In the genomic region with DNA sequence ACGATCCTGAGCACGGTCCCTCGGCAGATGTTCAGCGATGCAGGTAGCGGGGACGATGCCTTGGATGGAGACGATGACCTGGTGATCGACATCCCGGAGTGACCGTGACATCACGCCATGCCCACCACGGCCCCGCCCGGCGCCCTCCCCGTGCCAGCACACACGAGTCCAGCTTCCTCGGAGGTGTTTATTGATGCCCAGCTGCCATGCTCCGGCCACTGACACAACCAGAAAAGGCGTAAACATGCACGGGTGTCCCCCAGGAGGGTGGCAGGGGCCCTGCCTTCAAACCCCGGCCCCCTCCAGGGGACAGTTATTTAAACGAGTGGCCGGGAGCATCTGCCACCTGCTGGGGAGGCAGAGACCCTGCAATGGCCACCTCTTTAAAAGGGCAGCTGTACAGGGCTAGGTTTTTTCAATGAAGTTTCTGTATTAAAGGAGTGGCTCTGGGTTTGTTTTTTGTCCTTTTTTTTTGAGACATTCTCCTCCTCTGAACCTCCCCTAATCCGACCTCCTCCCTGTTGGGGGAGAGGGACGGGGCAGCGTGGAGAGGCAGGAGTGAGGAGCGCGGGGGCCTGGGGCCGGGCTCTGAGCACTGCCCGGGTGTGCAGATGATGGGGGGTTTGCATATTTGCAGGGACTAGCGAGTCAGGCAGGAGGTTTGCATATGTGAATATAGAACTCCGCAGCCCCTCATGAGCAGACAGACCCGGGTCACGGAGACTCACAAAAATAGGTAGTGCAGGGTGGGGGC, we compare ENCODE assay signal across 9 cellular contexts. TPM values are rescaled to one million over a fixed set of nuclear protein-coding genes. Genes with fewer than 3 reads are reported as not detected.
DNase-seq lines count a peak whose midpoint lies in the region; ATAC-seq, FAIRE-seq and TF ChIP-seq lines count a peak whose summit lies in the region.
"Had no signal": no experiment of that assay in that cellular context is flagged by ENCODE, and none has a peak within 500 bp of the region (broad histone marks: within the 10 kb centered on the region; RNA-seq: fewer than 3 reads in every experiment).

No MANE protein-coding gene starts in this region.

- TF ChIP-seq EP300 in upper lobe of left lung (IDR thresholded peaks at IDR 0.05) = no peak

- H3K9me3 ChIP-seq in CD8-positive, alpha-beta T cell (ENCODE audit: low read length) = no peaks in the 10 kb centered on the region
- H3K9me3 ChIP-seq in breast epithelium (no peaks in the 10 kb centered on the region), upper lobe of left lung (no peaks in the 10 kb centered on the region)
- H3K9me3 ChIP-seq: SJSA1 had no signal

- H3K27ac ChIP-seq in CD8-positive, alpha-beta T cell (ENCODE audit: low read depth, low read length) = no peak overlapping the region
- H3K27ac ChIP-seq in RWPE1 (peak overlapping the region; percentile 59), breast epithelium (no peak overlapping the region), upper lobe of left lung (peak overlapping the region in 1 of 4 donors; percentile 58)
- H3K27ac ChIP-seq: SJSA1 had no signal

- ATAC-seq in CD8-positive, alpha-beta T cell = peak; percentile 87
- peak; percentile 77 for ATAC-seq in left lobe of liver
- ATAC-seq in upper lobe of left lung (ENCODE audit: low FRiP score in 2 of 2) = peak; percentile 61
- no peak for ATAC-seq in GM18858 (IDR thresholded peaks at IDR 0.05; ENCODE audit: unreplicated experiment)

- TF ChIP-seq POLR2A in breast epithelium (IDR thresholded peaks at IDR 0.05) (no peak), upper lobe of left lung (IDR thresholded peaks at IDR 0.05) (no peak)

- POLR2A ChIA-PET in CD8-positive, alpha-beta T cell (lab: Charles Lee) = interaction anchor here (0.6 kb wide), 1 partner anchor 147 kb away, joined by 3 read pairs; no protein-coding TSS in a partner anchor
- POLR2A ChIA-PET in RWPE1 (lab: Yijun Ruan, JAX; ENCODE audit: low non-redundant PET) = no interaction called here

- H3K4me3 ChIP-seq in CD8-positive, alpha-beta T cell (ENCODE audit: low read depth, low read length) = no peak overlapping the region
- H3K4me3 ChIP-seq in breast epithelium (no peak overlapping the region), upper lobe of left lung (peak overlapping the region in 1 of 4 donors; percentile 18)
- H3K4me3 ChIP-seq: SJSA1 had no signal

- H3K4me1 Mint-ChIP-seq in CD8-positive, alpha-beta T cell (ENCODE audit: low read depth) = peaks cover 6% of the 10 kb centered on the region
- H3K4me1 Mint-ChIP-seq in activated T-helper 2 cell treated with anti-CD3 and anti-CD28 coated beads, Interferon-gamma antibody, Interleukin-2, Interleukin-4, amounts not matched to agents 10 μg/mL and 5 μg/mL and 100 μg/mL, durations not matched to agents 14 hours and 24 hours and 36 hours (ENCODE audit: low read depth) = no peaks in the 10 kb centered on the region

- peaks cover 5% of the 10 kb centered on the region for H3K4me1 ChIP-seq in CD8-positive, alpha-beta T cell (ENCODE audit: insufficient read depth, low read length)
- H3K4me1 ChIP-seq in breast epithelium = peaks cover 2 to 4% of the 10 kb centered on the region in 2 donors
- peaks cover 2 to 24% (median 14%) of the 10 kb centered on the region in 4 donors for H3K4me1 ChIP-seq in upper lobe of left lung
- H3K4me1 ChIP-seq: SJSA1 had no signal

- no peaks in the 10 kb centered on the region for H3K36me3 ChIP-seq in CD8-positive, alpha-beta T cell (ENCODE audit: insufficient read depth, low read length)
- H3K36me3 ChIP-seq in breast epithelium = no peaks in the 10 kb centered on the region
- H3K36me3 ChIP-seq in upper lobe of left lung = peaks cover 0 to 25% (median 11%) of the 10 kb centered on the region in 4 donors

- H3K4me3 Mint-ChIP-seq in CD8-positive, alpha-beta T cell = no peak overlapping the region
- no peak overlapping the region for H3K4me3 Mint-ChIP-seq in activated T-helper 2 cell treated with anti-CD3 and anti-CD28 coated beads, Interferon-gamma antibody, Interleukin-2, Interleukin-4, amounts not matched to agents 10 μg/mL and 5 μg/mL and 100 μg/mL, durations not matched to agents 14 hours and 24 hours and 36 hours (ENCODE audit: low read depth)

- CTCF ChIA-PET in CD8-positive, alpha-beta T cell (lab: Charles Lee) = interaction anchor here (0.5 to 2.8 kb wide), 16 partner anchors 11 to 343 kb away, joined by 3 to 15 read pairs (median 4); a partner anchor contains a TSS
- CTCF ChIA-PET in RWPE1 (lab: Yijun Ruan, JAX) = interaction anchor here (0.6 to 1.7 kb wide), 13 partner anchors 9 to 355 kb away, joined by 3 to 17 read pairs (median 3); a partner anchor contains a TSS

- peak in 5 of 7 experiments; percentile 17 to 62 (median 46) for DNase-seq in CD8-positive, alpha-beta T cell
- DNase-seq in GM19239 (ENCODE audit: insufficient read length, low spot score) (peak; percentile 84), RWPE1 (ENCODE audit: low spot score) (peak; percentile 47), breast epithelium (ENCODE audit: low spot score in 2 of 2) (no peak), left lobe of liver (ENCODE audit: low spot score) (no peak), upper lobe of left lung (peak in 1 of 2 donors; percentile 86)
- DNase-seq in activated T-helper 2 cell treated with anti-CD3 and anti-CD28 coated beads, Interferon-gamma antibody, Interleukin-2, Interleukin-4, amounts not matched to agents 10 μg/mL and 5 μg/mL and 100 μg/mL, durations not matched to agents 14 hours and 24 hours and 36 hours (ENCODE audit: low spot score) = no peak

- H3K27ac Mint-ChIP-seq in CD8-positive, alpha-beta T cell = no peak overlapping the region
- H3K27ac Mint-ChIP-seq in activated T-helper 2 cell treated with anti-CD3 and anti-CD28 coated beads, Interferon-gamma antibody, Interleukin-2, Interleukin-4, amounts not matched to agents 10 μg/mL and 5 μg/mL and 100 μg/mL, durations not matched to agents 14 hours and 24 hours and 36 hours = no peak overlapping the region

- peaks cover 13% of the 10 kb centered on the region for H3K27me3 Mint-ChIP-seq in CD8-positive, alpha-beta T cell (ENCODE audit: low read depth)
- peaks cover 12% of the 10 kb centered on the region for H3K27me3 Mint-ChIP-seq in activated T-helper 2 cell treated with anti-CD3 and anti-CD28 coated beads, Interferon-gamma antibody, Interleukin-2, Interleukin-4, amounts not matched to agents 10 μg/mL and 5 μg/mL and 100 μg/mL, durations not matched to agents 14 hours and 24 hours and 36 hours (ENCODE audit: low read depth)

- H3K36me3 Mint-ChIP-seq in CD8-positive, alpha-beta T cell = peaks cover 23% of the 10 kb centered on the region
- peaks cover 20% of the 10 kb centered on the region for H3K36me3 Mint-ChIP-seq in activated T-helper 2 cell treated with anti-CD3 and anti-CD28 coated beads, Interferon-gamma antibody, Interleukin-2, Interleukin-4, amounts not matched to agents 10 μg/mL and 5 μg/mL and 100 μg/mL, durations not matched to agents 14 hours and 24 hours and 36 hours (ENCODE audit: low read depth)

- peak; percentile 71 for TF ChIP-seq CTCF in CD8-positive, alpha-beta T cell (IDR thresholded peaks at IDR 0.05)
- TF ChIP-seq CTCF in RWPE1 (conservative IDR thresholded peaks at IDR 0.05; ENCODE audit: low read depth) = peak; percentile 79
- TF ChIP-seq CTCF in breast epithelium (IDR thresholded peaks at IDR 0.05) = peak; percentile 39 to 68 (median 66)
- peak; percentile 72 to 82 (median 76) for TF ChIP-seq CTCF in upper lobe of left lung (IDR thresholded peaks at IDR 0.05)

- no peaks in the 10 kb centered on the region for H3K27me3 ChIP-seq in CD8-positive, alpha-beta T cell (ENCODE audit: insufficient read depth, low read length)
- H3K27me3 ChIP-seq in breast epithelium = peaks cover 5 to 12% of the 10 kb centered on the region in 2 donors
- peaks cover 0 to 11% (median 7%) of the 10 kb centered on the region in 4 donors for H3K27me3 ChIP-seq in upper lobe of left lung

- FAIRE-seq in GM19239 (lab: Jason Lieb, UNC) = peak; percentile 45

- intact Hi-C loops in CD8-positive, alpha-beta T cell (cut with DNase I, micrococcal nuclease) = loop anchor here in 1 of 2 experiments (1.0 kb wide), 2 partner anchors 197 to 313 kb away; no protein-coding TSS in a partner anchor
- intact Hi-C loops in breast epithelium (cut with DNase I; ENCODE audit: low total_unique reads) = no loop called here
- intact Hi-C loops in activated T-helper 2 cell treated with anti-CD3 and anti-CD28 coated beads, Interferon-gamma antibody, Interleukin-2, Interleukin-4, amounts not matched to agents 10 μg/mL and 5 μg/mL and 100 μg/mL, durations not matched to agents 14 hours and 24 hours and 36 hours (cut with micrococcal nuclease) = no loop called here

- WGBS in upper lobe of left lung, 2 donors = 59 to 65% methylated on average over 14 to 19 of the region's 35 CpGs

- H3K9me3 Mint-ChIP-seq in CD8-positive, alpha-beta T cell = no peaks in the 10 kb centered on the region
- no peaks in the 10 kb centered on the region for H3K9me3 Mint-ChIP-seq in activated T-helper 2 cell treated with anti-CD3 and anti-CD28 coated beads, Interferon-gamma antibody, Interleukin-2, Interleukin-4, amounts not matched to agents 10 μg/mL and 5 μg/mL and 100 μg/mL, durations not matched to agents 14 hours and 24 hours and 36 hours

RNA-seq across cellular contexts. Expression of a gene that starts 5.3 kb away (rescaled TPM):
- not detected for total RNA-seq in CD8-positive, alpha-beta T cell
- total RNA-seq in breast epithelium (1 to 10 TPM in 2 of 3 donors, under 1 TPM in 1; 0.48 to 4.5 (median 2.3) TPM), left lobe of liver (0.15 TPM), upper lobe of left lung (10 to 100 TPM in 1 of 6 donors, 1 to 10 TPM in 5; 1.2 to 11.0 (median 6.5) TPM)
- total RNA-seq in activated T-helper 2 cell treated with anti-CD3 and anti-CD28 coated beads, Interferon-gamma antibody, Interleukin-2, Interleukin-4, amounts not matched to agents 10 μg/mL and 5 μg/mL and 100 μg/mL, durations not matched to agents 14 hours and 24 hours and 36 hours = 0.87 and 1.2 TPM in 2 replicates
- total RNA-seq: SJSA1 had no signal

RNA-seq across cellular contexts. Expression of a gene that starts 9.5 kb away (rescaled TPM):
- 10 to 100 TPM; 49.8 to 59.4 TPM for total RNA-seq in CD8-positive, alpha-beta T cell
- 10 to 100 TPM; 31.8 to 39.7 (median 38.6) TPM for total RNA-seq in breast epithelium
- total RNA-seq in left lobe of liver = 34.7 TPM
- 10 to 100 TPM; 29.5 to 82.8 (median 55.7) TPM for total RNA-seq in upper lobe of left lung
- 112 and 119 TPM in 2 replicates for total RNA-seq in activated T-helper 2 cell treated with anti-CD3 and anti-CD28 coated beads, Interferon-gamma antibody, Interleukin-2, Interleukin-4, amounts not matched to agents 10 μg/mL and 5 μg/mL and 100 μg/mL, durations not matched to agents 14 hours and 24 hours and 36 hours

RNA-seq across cellular contexts. Expression of a gene that starts 10.1 kb away (rescaled TPM):
- 10 to 100 TPM; 10.3 to 10.5 TPM for total RNA-seq in CD8-positive, alpha-beta T cell
- total RNA-seq in breast epithelium (10 to 100 TPM; 10.5 to 18.2 (median 15.5) TPM), left lobe of liver (9.2 TPM), upper lobe of left lung (10 to 100 TPM; 11.5 to 28.2 (median 25.0) TPM)
- total RNA-seq in activated T-helper 2 cell treated with anti-CD3 and anti-CD28 coated beads, Interferon-gamma antibody, Interleukin-2, Interleukin-4, amounts not matched to agents 10 μg/mL and 5 μg/mL and 100 μg/mL, durations not matched to agents 14 hours and 24 hours and 36 hours = 40.3 and 40.7 TPM in 2 replicates

RNA-seq across cellular contexts. Expression of a gene that starts 17.5 kb away (rescaled TPM):
- total RNA-seq in CD8-positive, alpha-beta T cell = not detected
- total RNA-seq in breast epithelium (not detected), left lobe of liver (not detected), upper lobe of left lung (not detected)
- not detected in 2 replicates for total RNA-seq in activated T-helper 2 cell treated with anti-CD3 and anti-CD28 coated beads, Interferon-gamma antibody, Interleukin-2, Interleukin-4, amounts not matched to agents 10 μg/mL and 5 μg/mL and 100 μg/mL, durations not matched to agents 14 hours and 24 hours and 36 hours
- total RNA-seq: SJSA1 had no signal

RNA-seq across cellular contexts. Expression of a gene that starts 25.6 kb away (rescaled TPM):
- total RNA-seq in CD8-positive, alpha-beta T cell = under 1 TPM in 1 of 2 experiments, not detected in 1; 0.19 TPM
- total RNA-seq in breast epithelium = under 1 TPM in 1 of 3 donors, not detected in 2; 0.29 TPM
- 0.13 TPM for total RNA-seq in left lobe of liver
- total RNA-seq in upper lobe of left lung = under 1 TPM in 1 of 6 donors, not detected in 5; 0.14 TPM
- total RNA-seq in activated T-helper 2 cell treated with anti-CD3 and anti-CD28 coated beads, Interferon-gamma antibody, Interleukin-2, Interleukin-4, amounts not matched to agents 10 μg/mL and 5 μg/mL and 100 μg/mL, durations not matched to agents 14 hours and 24 hours and 36 hours = 2.3 and 2.6 TPM in 2 replicates

Comparison
In these comparisons a context has a peak if more than half of its experiments do, and no peak if none do; other contexts are left out.
1. DNase-seq: peak in CD8-positive, alpha-beta T cell (5 of 7), GM19239 (single experiment) and RWPE1 (single experiment); none in breast epithelium (0 of 2), left lobe of liver (single experiment) and activated T-helper 2 cell treated with anti-CD3 and anti-CD28 coated beads, Interferon-gamma antibody, Interleukin-2, Interleukin-4, amounts not matched to agents 10 μg/mL and 5 μg/mL and 100 μg/mL, durations not matched to agents 14 hours and 24 hours and 36 hours (single experiment).
2. Peak in every context shown above with its lines, with median percentiles within 50 percentile points of each other: CTCF ChIP-seq.